Comparison of ENCODE assay signal across 16 cellular contexts in genomic region chr11:60867871-60868681, GRCh38. TPM values are rescaled to one million over a fixed set of nuclear protein-coding genes. Genes with fewer than 3 reads are reported as not detected.
DNase-seq lines count a peak whose midpoint lies in the region; ATAC-seq and TF ChIP-seq lines count a peak whose summit lies in the region.
"Had no signal": no experiment of that assay in that cellular context is flagged by ENCODE, and none has a peak within 500 bp of the region (broad histone marks: within the 10 kb centered on the region; RNA-seq: fewer than 3 reads in every experiment).

No MANE protein-coding gene starts in this region.

- H3K4me1 ChIP-seq in heart left ventricle (peaks cover 5 to 45% (median 26%) of the 10 kb centered on the region in 12 donors), heart right ventricle (peaks cover 3 to 44% (median 30%) of the 10 kb centered on the region in 9 donors), parathyroid adenoma (peaks cover 41% of the 10 kb centered on the region), Karpas-422 (ENCODE audit: low read length) (no peaks in the 10 kb centered on the region)

- H4K20me1 ChIP-seq in Karpas-422 (ENCODE audit: insufficient read depth, low read depth, low read length) = no peaks in the 10 kb centered on the region

- H3K27me3 ChIP-seq in heart left ventricle (no peaks in the 10 kb centered on the region), heart right ventricle (no peaks in the 10 kb centered on the region), parathyroid adenoma (ENCODE audit: control insufficient read depth, insufficient read depth, low read length) (no peaks in the 10 kb centered on the region), Karpas-422 (ENCODE audit: low read length) (no peaks in the 10 kb centered on the region)

- WGBS in heart left ventricle, 4 donors = 74 to 91% (median 87%) methylated on average over 10 of the region's 10 CpGs
- WGBS in heart right ventricle, 2 donors = 87 to 91% methylated on average over 10 of the region's 10 CpGs

- H3K36me3 ChIP-seq in heart left ventricle = no peaks in the 10 kb centered on the region
- H3K36me3 ChIP-seq in heart right ventricle = no peaks in the 10 kb centered on the region
- no peaks in the 10 kb centered on the region for H3K36me3 ChIP-seq in parathyroid adenoma (ENCODE audit: control insufficient read depth, insufficient read depth, low read length)
- H3K36me3 ChIP-seq in Karpas-422 (ENCODE audit: insufficient read depth, low read length) = no peaks in the 10 kb centered on the region

- no peaks in the 10 kb centered on the region for H3K9me3 ChIP-seq in heart left ventricle
- H3K9me3 ChIP-seq in heart right ventricle = no peaks in the 10 kb centered on the region
- no peaks in the 10 kb centered on the region for H3K9me3 ChIP-seq in parathyroid adenoma (ENCODE audit: control insufficient read depth, low read length)
- no peaks in the 10 kb centered on the region for H3K9me3 ChIP-seq in Karpas-422 (ENCODE audit: low read length)

- H3K9me2 ChIP-seq in Karpas-422 (replicated peaks; ENCODE audit: insufficient read depth, low read length) = no peaks in the 10 kb centered on the region

- H3K79me2 ChIP-seq in parathyroid adenoma = no peaks in the 10 kb centered on the region
- no peaks in the 10 kb centered on the region for H3K79me2 ChIP-seq in Karpas-422 (ENCODE audit: low read length)

- H2AFZ ChIP-seq in parathyroid adenoma (peak overlapping the region; percentile 39), Karpas-422 (ENCODE audit: low read length) (no peak overlapping the region)
- H2AFZ ChIP-seq: GM23338 had no signal

- intact Hi-C loops in heart left ventricle (cut with DNase I) (no loop called here), heart right ventricle (cut with DNase I) (no loop called here)

- no peak overlapping the region for H3K4me2 ChIP-seq in parathyroid adenoma (ENCODE audit: low read length)
- no peak overlapping the region for H3K4me2 ChIP-seq in Karpas-422 (ENCODE audit: low read depth, low read length, poor library complexity, severe bottlenecking)
- H3K4me2 ChIP-seq: GM23338 had no signal

- peak; percentile 59 for DNase-seq in DMS53 (lab: John Stamatoyannopoulos, UW)
- no peak for DNase-seq in DMS53 treated with DMSO at 0.1 percent for 48 hours (lab: John Stamatoyannopoulos, UW; ENCODE audit: unreplicated experiment)
- peak in 3 of 5 donors; percentile 1 to 6 (median 3) for DNase-seq in heart left ventricle
- DNase-seq in heart right ventricle = no peak
- no peak for DNase-seq in Karpas-422
- no peak for DNase-seq in NCI-H774 (lab: John Stamatoyannopoulos, UW)
- DNase-seq: C1 segment of cervical spinal cord, DMS153, NCI-H146, NCI-H2081 treated with DMSO at 0.1 percent for 48 hours, NCI-H2227 treated with DMSO at 0.1 percent for 48 hours, NCI-H526 had no signal

- H3K27ac ChIP-seq in heart left ventricle (no peak overlapping the region), heart right ventricle (no peak overlapping the region), parathyroid adenoma (peak overlapping the region; percentile 50), Karpas-422 (ENCODE audit: low read length) (no peak overlapping the region)
- H3K27ac ChIP-seq: 22Rv1 had no signal

- H3K4me3 ChIP-seq in heart left ventricle (no peak overlapping the region), heart right ventricle (no peak overlapping the region), parathyroid adenoma (ENCODE audit: low read depth, low read length) (no peak overlapping the region), Karpas-422 (ENCODE audit: low read length) (no peak overlapping the region)
- H3K4me3 ChIP-seq: GM23338 had no signal

- no peak overlapping the region for H3K9ac ChIP-seq in parathyroid adenoma
- H3K9ac ChIP-seq in Karpas-422 (ENCODE audit: low read length) = no peak overlapping the region

- TF ChIP-seq POLR2A in heart left ventricle (IDR thresholded peaks at IDR 0.05) = no peak

- ATAC-seq in heart left ventricle (no peak), heart right ventricle (no peak), GM18867 (IDR thresholded peaks at IDR 0.05; ENCODE audit: unreplicated experiment) (no peak)

- TF ChIP-seq CTCF in heart left ventricle (IDR thresholded peaks at IDR 0.05) (no peak), heart right ventricle (IDR thresholded peaks at IDR 0.05) (no peak), parathyroid adenoma (IDR thresholded peaks at IDR 0.05) (no peak)

RNA-seq across cellular contexts. Expression of gene ZP1, which starts 0.7 kb away (rescaled TPM):
- total RNA-seq in heart left ventricle (under 1 TPM in 2 of 9 donors, not detected in 7; 0.30 to 0.95 TPM), heart right ventricle (under 1 TPM in 3 of 10 donors, not detected in 7; 0.16 to 0.33 (median 0.25) TPM)
- polyA plus RNA-seq in heart left ventricle (under 1 TPM; 0.15 to 0.33 TPM), heart right ventricle (under 1 TPM; 0.37 to 0.51 TPM)
- total RNA-seq in Karpas-422 (2014; rRNA removed; shearing (Covaris generic); ENCODE audit: low replicate concordance) = not detected in 2 replicates
- total RNA-seq: GM23338 had no signal
- polyA plus RNA-seq: GM23338 had no signal

RNA-seq across cellular contexts. Expression of gene PTGDR2, which starts 12.3 kb away (rescaled TPM):
- 1 to 10 TPM in 8 of 9 donors, under 1 TPM in 1; 0.61 to 7.9 (median 1.4) TPM for total RNA-seq in heart left ventricle
- polyA plus RNA-seq in heart left ventricle = 1 to 10 TPM in 1 of 2 donors, under 1 TPM in 1; 0.76 to 4.3 TPM
- total RNA-seq in heart right ventricle = 1 to 10 TPM in 9 of 10 donors, under 1 TPM in 1; 0.35 to 5.1 (median 1.2) TPM
- polyA plus RNA-seq in heart right ventricle = 1 to 10 TPM in 1 of 2 donors, under 1 TPM in 1; 0.57 to 5.7 TPM
- total RNA-seq in Karpas-422 (2014; rRNA removed; shearing (Covaris generic); ENCODE audit: low replicate concordance) = not detected in 2 replicates

RNA-seq across cellular contexts. Expression of gene CCDC86, which starts 26.2 kb away (rescaled TPM):
- total RNA-seq in heart left ventricle = 10 to 100 TPM in 5 of 9 donors, 1 to 10 TPM in 4; 6.0 to 26.7 (median 10.1) TPM
- polyA plus RNA-seq in heart left ventricle = 10 to 100 TPM in 1 of 2 donors, 1 to 10 TPM in 1; 8.1 to 33.3 TPM
- total RNA-seq in heart right ventricle = 10 to 100 TPM in 4 of 10 donors, 1 to 10 TPM in 6; 6.6 to 20.1 (median 9.2) TPM
- 10 to 100 TPM in 1 of 2 donors, 1 to 10 TPM in 1; 7.4 to 26.5 TPM for polyA plus RNA-seq in heart right ventricle
- 10.4 and 21.2 TPM in 2 replicates for total RNA-seq in Karpas-422 (2014; rRNA removed; shearing (Covaris generic); ENCODE audit: low replicate concordance)

RNA-seq across cellular contexts. Expression of gene PRPF19, which starts 38.3 kb away (rescaled TPM):
- total RNA-seq in heart left ventricle = 10 to 100 TPM; 30.8 to 72.0 (median 40.8) TPM
- 10 to 100 TPM; 35.5 to 62.2 TPM for polyA plus RNA-seq in heart left ventricle
- total RNA-seq in heart right ventricle = 10 to 100 TPM; 32.0 to 49.7 (median 39.4) TPM
- polyA plus RNA-seq in heart right ventricle = 10 to 100 TPM; 50.3 to 53.0 TPM
- total RNA-seq in Karpas-422 (2014; rRNA removed; shearing (Covaris generic); ENCODE audit: low replicate concordance) = 87.2 and 109 TPM in 2 replicates

RNA-seq across cellular contexts. Expression of gene TMEM109, which starts 45.9 kb away (rescaled TPM):
- 100 to 1,000 TPM in 4 of 9 donors, 10 to 100 TPM in 5; 82.9 to 123 (median 96.3) TPM for total RNA-seq in heart left ventricle
- 100 to 1,000 TPM in 1 of 2 donors, 10 to 100 TPM in 1; 71.8 to 131 TPM for polyA plus RNA-seq in heart left ventricle
- 100 to 1,000 TPM in 2 of 10 donors, 10 to 100 TPM in 8; 78.6 to 115 (median 92.7) TPM for total RNA-seq in heart right ventricle
- 100 to 1,000 TPM in 1 of 2 donors, 10 to 100 TPM in 1; 53.3 to 121 TPM for polyA plus RNA-seq in heart right ventricle
- total RNA-seq in Karpas-422 (2014; rRNA removed; shearing (Covaris generic); ENCODE audit: low replicate concordance) = 42.3 and 44.4 TPM in 2 replicates

Comparison
In these comparisons a context has a peak if more than half of its experiments do, and no peak if none do; other contexts are left out.
1. DNase-seq: peak in DMS53 (single experiment) and heart left ventricle (3 of 5); none in DMS53 treated with DMSO at 0.1 percent for 48 hours (single experiment), heart right ventricle (0 of 2), Karpas-422 (single experiment) and NCI-H774 (single experiment).